ENCODE assay signal across 19 cellular contexts in the genomic region with DNA sequence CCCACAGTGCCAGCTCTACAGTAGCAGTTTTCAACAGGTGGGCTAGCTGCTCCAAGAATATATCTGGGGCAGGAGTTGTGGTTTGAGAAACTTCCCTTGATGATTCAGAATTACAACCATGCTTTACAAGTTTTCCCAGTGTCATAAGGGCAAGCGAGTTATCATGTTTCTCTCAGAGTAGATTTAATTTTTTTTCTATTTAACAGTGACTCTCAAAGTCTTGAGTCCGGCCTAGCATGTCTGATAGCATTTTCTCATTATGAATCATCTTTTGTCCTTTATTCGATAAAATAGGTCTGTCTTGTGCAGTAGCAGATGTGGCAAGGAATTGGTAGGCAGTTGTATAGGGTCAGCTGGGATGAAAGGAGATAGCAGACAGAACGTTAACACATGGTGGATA.
DNase-seq lines count a peak whose midpoint lies in the region; ATAC-seq, FAIRE-seq and TF ChIP-seq lines count a peak whose summit lies in the region.
"Had no signal": no experiment of that assay in that cellular context is flagged by ENCODE, and none has a peak within 500 bp of the region (broad histone marks: within the 10 kb centered on the region; RNA-seq: fewer than 3 reads in every experiment).

No MANE protein-coding gene starts in this region.

- FAIRE-seq in astrocyte (lab: Jason Lieb, UNC), result peak; percentile 9

- H3K36me3 ChIP-seq in astrocyte (ENCODE audit: insufficient read depth, low read length) (no peaks in the 10 kb centered on the region), kidney epithelial cell (ENCODE audit: control insufficient read depth, insufficient read depth, low read length) (no peaks in the 10 kb centered on the region), thyroid gland (no peaks in the 10 kb centered on the region)
- H3K36me3 ChIP-seq: cardiac muscle cell had no signal

- no peak overlapping the region for H3K4me2 ChIP-seq in astrocyte (ENCODE audit: low read length)

- no peak for ATAC-seq in HG03045 (IDR thresholded peaks at IDR 0.05; ENCODE audit: unreplicated experiment)
- ATAC-seq in stimulated activated memory B cell treated with anti-CD40 and anti-IgM and Interleukin-4, amounts not matched to agents 10 μg/mL and 1 μg/mL and 100 μg/mL, for 72 hours, result no peak
- ATAC-seq: activated CD4-positive, CD25-positive, alpha-beta regulatory T cell treated with anti-CD3 and anti-CD28 coated beads, Interleukin-2, amount 50 U/mL, for 24 hours had no signal

- no peak overlapping the region for H3K4me3 Mint-ChIP-seq in astrocyte (ENCODE audit: unreplicated experiment)
- H3K4me3 Mint-ChIP-seq in stimulated activated memory B cell treated with anti-CD40 and anti-IgM and Interleukin-4, amounts not matched to agents 10 μg/mL and 1 μg/mL and 100 μg/mL, for 72 hours, result no peak overlapping the region
- H3K4me3 Mint-ChIP-seq: activated naive CD8-positive, alpha-beta T cell treated with anti-CD3 and anti-CD28 coated beads, Interleukin-2, amount 10 ng/mL, durations not matched to agents 7 days and 5 days; CD4-positive, alpha-beta T cell had no signal

- in situ Hi-C loops in KBM-7 (cut with MboI; ENCODE audit: low pct_unique_long_range_greater_than_20kb, low sequenced_read_pairs), result no loop called here

- peaks cover 8% of the 10 kb centered on the region for H3K4me1 Mint-ChIP-seq in astrocyte (ENCODE audit: low read depth, unreplicated experiment)
- H3K4me1 Mint-ChIP-seq in stimulated activated memory B cell treated with anti-CD40 and anti-IgM and Interleukin-4, amounts not matched to agents 10 μg/mL and 1 μg/mL and 100 μg/mL, for 72 hours, result no peaks in the 10 kb centered on the region
- H3K4me1 Mint-ChIP-seq: activated naive CD8-positive, alpha-beta T cell treated with anti-CD3 and anti-CD28 coated beads, Interleukin-2, amount 10 ng/mL, durations not matched to agents 7 days and 5 days had no signal

- H3K27me3 ChIP-seq in astrocyte (ENCODE audit: insufficient read depth, low read length) (no peaks in the 10 kb centered on the region), kidney epithelial cell (ENCODE audit: control insufficient read depth, insufficient read depth, low read length) (no peaks in the 10 kb centered on the region), thyroid gland (no peaks in the 10 kb centered on the region)
- H3K27me3 ChIP-seq: cardiac muscle cell had no signal

- TF ChIP-seq POLR2A in thyroid gland (IDR thresholded peaks at IDR 0.05), result no peak

- no peak overlapping the region for H2AFZ ChIP-seq in astrocyte (ENCODE audit: low read depth, low read length)

- 95 to 96% methylated on average over 4 of the region's 4 CpGs for WGBS in thyroid gland, 2 donors

- no peak overlapping the region for H3K27ac ChIP-seq in astrocyte (ENCODE audit: low read depth, low read length)
- no peak overlapping the region for H3K27ac ChIP-seq in thyroid gland
- H3K27ac ChIP-seq: cardiac muscle cell, dorsolateral prefrontal cortex had no signal

- no peak for TF ChIP-seq CTCF in astrocyte (IDR thresholded peaks at IDR 0.05; ENCODE audit: insufficient read depth, low read depth, low read length)
- TF ChIP-seq CTCF in kidney epithelial cell (IDR thresholded peaks at IDR 0.05; ENCODE audit: insufficient read depth, low read length, poor library complexity, severe bottlenecking), result no peak
- no peak for TF ChIP-seq CTCF in thyroid gland (IDR thresholded peaks at IDR 0.05)

- peak; percentile 38 for DNase-seq in COLO829 (ENCODE audit: low spot score)
- DNase-seq in HT1080 (ENCODE audit: low read depth), result peak; percentile 53
- peak; percentile 32 for DNase-seq in astrocyte (ENCODE audit: low read depth)
- peak; percentile 5 for DNase-seq in kidney epithelial cell (ENCODE audit: low read depth)
- DNase-seq in KBM-7, result no peak
- DNase-seq in thyroid gland, result no peak
- DNase-seq: activated naive CD8-positive, alpha-beta T cell treated with anti-CD3 and anti-CD28 coated beads, Interleukin-2, amount 10 ng/mL, durations not matched to agents 7 days and 5 days; CD4-positive, alpha-beta T cell; dorsolateral prefrontal cortex; NCI-H1436 treated with DMSO at 0.1 percent for 48 hours; NCI-H2171; NCI-H69; occipital lobe; retina; stimulated activated CD4-positive, alpha-beta T cell treated with anti-CD3 and anti-CD28 coated beads, Interleukin-12 subunit alpha, Interleukin-12 subunit beta, amount 100 ng/mL, for 4 hours had no signal

- intact Hi-C loops in thyroid gland (cut with DNase I), result no loop called here

- H3K4me1 ChIP-seq in astrocyte (ENCODE audit: insufficient read depth, low read length) (peaks cover 2% of the 10 kb centered on the region), thyroid gland (no peaks in the 10 kb centered on the region)

- no peaks in the 10 kb centered on the region for H3K9me3 Mint-ChIP-seq in astrocyte (ENCODE audit: unreplicated experiment)
- H3K9me3 Mint-ChIP-seq in stimulated activated memory B cell treated with anti-CD40 and anti-IgM and Interleukin-4, amounts not matched to agents 10 μg/mL and 1 μg/mL and 100 μg/mL, for 72 hours, result no peaks in the 10 kb centered on the region
- H3K9me3 Mint-ChIP-seq: activated naive CD8-positive, alpha-beta T cell treated with anti-CD3 and anti-CD28 coated beads, Interleukin-2, amount 10 ng/mL, durations not matched to agents 7 days and 5 days; CD4-positive, alpha-beta T cell had no signal

- no peaks in the 10 kb centered on the region for H4K20me1 ChIP-seq in astrocyte (ENCODE audit: insufficient read depth, low read length)

- H3K9me3 ChIP-seq in astrocyte (ENCODE audit: insufficient read depth, low read depth, low read length), result no peaks in the 10 kb centered on the region
- H3K9me3 ChIP-seq in thyroid gland, result no peaks in the 10 kb centered on the region

- H3K9ac ChIP-seq in astrocyte (ENCODE audit: low read length), result no peak overlapping the region

- no peaks in the 10 kb centered on the region for H3K36me3 Mint-ChIP-seq in astrocyte (ENCODE audit: low read depth, unreplicated experiment)
- H3K36me3 Mint-ChIP-seq in stimulated activated memory B cell treated with anti-CD40 and anti-IgM and Interleukin-4, amounts not matched to agents 10 μg/mL and 1 μg/mL and 100 μg/mL, for 72 hours, result no peaks in the 10 kb centered on the region
- H3K36me3 Mint-ChIP-seq: activated naive CD8-positive, alpha-beta T cell treated with anti-CD3 and anti-CD28 coated beads, Interleukin-2, amount 10 ng/mL, durations not matched to agents 7 days and 5 days had no signal

- H3K27ac Mint-ChIP-seq in astrocyte (ENCODE audit: unreplicated experiment), result no peak overlapping the region
- H3K27ac Mint-ChIP-seq in stimulated activated memory B cell treated with anti-CD40 and anti-IgM and Interleukin-4, amounts not matched to agents 10 μg/mL and 1 μg/mL and 100 μg/mL, for 72 hours, result no peak overlapping the region
- H3K27ac Mint-ChIP-seq: activated naive CD8-positive, alpha-beta T cell treated with anti-CD3 and anti-CD28 coated beads, Interleukin-2, amount 10 ng/mL, durations not matched to agents 7 days and 5 days; CD4-positive, alpha-beta T cell had no signal

- no peaks in the 10 kb centered on the region for H3K27me3 Mint-ChIP-seq in astrocyte (ENCODE audit: low read depth, unreplicated experiment)
- H3K27me3 Mint-ChIP-seq in stimulated activated memory B cell treated with anti-CD40 and anti-IgM and Interleukin-4, amounts not matched to agents 10 μg/mL and 1 μg/mL and 100 μg/mL, for 72 hours, result no peaks in the 10 kb centered on the region
- H3K27me3 Mint-ChIP-seq: activated naive CD8-positive, alpha-beta T cell treated with anti-CD3 and anti-CD28 coated beads, Interleukin-2, amount 10 ng/mL, durations not matched to agents 7 days and 5 days; CD4-positive, alpha-beta T cell had no signal

- H3K4me3 ChIP-seq in astrocyte (ENCODE audit: insufficient read depth, low read depth, low read length) (no peak overlapping the region), kidney epithelial cell (ENCODE audit: low read depth, low read length) (no peak overlapping the region), thyroid gland (replicated peaks in 1 of 3) (no peak overlapping the region)
- H3K4me3 ChIP-seq: cardiac muscle cell, dorsolateral prefrontal cortex had no signal

- H3K79me2 ChIP-seq in astrocyte (ENCODE audit: insufficient read depth, low read length), result no peaks in the 10 kb centered on the region

Comparison
In these comparisons a context has a peak if more than half of its experiments do, and no peak if none do; other contexts are left out.
1. DNase-seq: peak in COLO829 (single experiment), HT1080 (single experiment), astrocyte (single experiment) and kidney epithelial cell (single experiment); none in KBM-7 (single experiment) and thyroid gland (0 of 2).